ENCODE assay signal across 1 cellular context in genomic region chr20:50029697-50030428, GRCh38.
TF ChIP-seq lines count a peak whose summit lies in the region.

No MANE protein-coding gene starts in this region.

TF ChIP-seq in K562, 482 proteins besides CTCF, POLR2A, EP300 and RAD21 (continued from another document and continues in another):
- no peak for TF ChIP-seq TSHZ1 (CRISPR knock-in tag; IDR thresholded peaks at IDR 0.05)
- TF ChIP-seq ZNF75A (CRISPR knock-in tag; IDR thresholded peaks at IDR 0.05) = no peak
- TF ChIP-seq CREB1 (IDR thresholded peaks at IDR 0.05) = no peak
- TF ChIP-seq CREB1 (CRISPR knock-in tag; IDR thresholded peaks at IDR 0.05) = no peak
- no peak for TF ChIP-seq CBFB (CRISPR knock-in tag; IDR thresholded peaks at IDR 0.05)
- no peak for TF ChIP-seq NCOA6 (IDR thresholded peaks at IDR 0.05)
- TF ChIP-seq ESRRA (IDR thresholded peaks at IDR 0.05; ENCODE audit: borderline replicate concordance, low read depth) = peak; percentile 38; the same call in 1 of the 2 replicates
- no peak for TF ChIP-seq RHOXF2B (CRISPR knock-in tag; conservative IDR thresholded peaks at IDR 0.05)
- TF ChIP-seq HIVEP1 (CRISPR knock-in tag; IDR thresholded peaks at IDR 0.05) = no peak
- no peak for TF ChIP-seq CEBPB (tag; IDR thresholded peaks at IDR 0.05)
- TF ChIP-seq SMAD3 (CRISPR knock-in tag; conservative IDR thresholded peaks at IDR 0.05) = no peak
- TF ChIP-seq TEAD1 (CRISPR knock-in tag; IDR thresholded peaks at IDR 0.05) = no peak
- TF ChIP-seq MXI1 (IDR thresholded peaks at IDR 0.05; ENCODE audit: low read depth, low read length) = no peak
- no peak for TF ChIP-seq YBX1 (IDR thresholded peaks at IDR 0.05)
- no peak for TF ChIP-seq AFF1 (IDR thresholded peaks at IDR 0.05; ENCODE audit: low read depth in 1 of 2, partially characterized antibody in 2 of 2)
- TF ChIP-seq KLF10 (CRISPR knock-in tag; IDR thresholded peaks at IDR 0.05) = no peak
- TF ChIP-seq MCM7 (IDR thresholded peaks at IDR 0.05) = no peak
- TF ChIP-seq REST (CRISPR knock-in tag; IDR thresholded peaks at IDR 0.05; ENCODE audit: low read depth) = no peak
- TF ChIP-seq ZNF133 (CRISPR knock-in tag; IDR thresholded peaks at IDR 0.05) = no peak
- no peak; the same call in 1 of the 2 replicates for TF ChIP-seq GATAD2B (IDR thresholded peaks at IDR 0.05; ENCODE audit: borderline replicate concordance)
- TF ChIP-seq MYNN (IDR thresholded peaks at IDR 0.05) = no peak
- no peak for TF ChIP-seq MYNN (CRISPR knock-in tag; IDR thresholded peaks at IDR 0.05)
- 0 out of 4 replicates have a peak, but pooled peaks of 1 of the 2 experiments have one; percentile 54 for TF ChIP-seq UBTF (IDR thresholded peaks at IDR 0.05; ENCODE audit: borderline replicate concordance in 1 of 2, low read depth in 2 of 2, low read length in 2 of 2)
- no peak for TF ChIP-seq ZNF830 (CRISPR knock-in tag; IDR thresholded peaks at IDR 0.05)
- TF ChIP-seq KDM1A (IDR thresholded peaks at IDR 0.05) = peak in 1 of 2 experiments; percentile 46; a peak in 1 of 4 replicates
- TF ChIP-seq NR2C1 (IDR thresholded peaks at IDR 0.05) = no peak
- peak; percentile 26; the same call in 1 of the 2 replicates for TF ChIP-seq NR2C1 (tag; IDR thresholded peaks at IDR 0.05)
- TF ChIP-seq PML (IDR thresholded peaks at IDR 0.05; ENCODE audit: low read length) = no peak
- no peak for TF ChIP-seq IFI16 (CRISPR knock-in tag; IDR thresholded peaks at IDR 0.05)
- TF ChIP-seq ZBTB33 (CRISPR knock-in tag; IDR thresholded peaks at IDR 0.05) = no peak
- TF ChIP-seq SMARCE1 (IDR thresholded peaks at IDR 0.05) = peak; percentile 62
- no peak for TF ChIP-seq FOXO4 (CRISPR knock-in tag; IDR thresholded peaks at IDR 0.05)
- TF ChIP-seq MTA1 (IDR thresholded peaks at IDR 0.05; ENCODE audit: borderline replicate concordance) = no peak
- no peak for TF ChIP-seq SRF (CRISPR knock-in tag; IDR thresholded peaks at IDR 0.05)
- no peak for TF ChIP-seq TAF15 (IDR thresholded peaks at IDR 0.05; ENCODE audit: low read depth, low read length)
- TF ChIP-seq SUPT5H (IDR thresholded peaks at IDR 0.05) = no peak
- no peak for TF ChIP-seq EZH2 (IDR thresholded peaks at IDR 0.05; ENCODE audit: borderline replicate concordance, low read depth, low read length)
- no peak for TF ChIP-seq ELK3 (CRISPR knock-in tag; IDR thresholded peaks at IDR 0.05)
- TF ChIP-seq ZBTB8A (IDR thresholded peaks at IDR 0.05; ENCODE audit: partially characterized antibody) = no peak
- no peak for TF ChIP-seq ZNF583 (CRISPR knock-in tag; IDR thresholded peaks at IDR 0.05)
- TF ChIP-seq RFX1 (IDR thresholded peaks at IDR 0.05) = no peak
